Comparison of ENCODE assay signal across 18 cellular contexts in the genomic region with DNA sequence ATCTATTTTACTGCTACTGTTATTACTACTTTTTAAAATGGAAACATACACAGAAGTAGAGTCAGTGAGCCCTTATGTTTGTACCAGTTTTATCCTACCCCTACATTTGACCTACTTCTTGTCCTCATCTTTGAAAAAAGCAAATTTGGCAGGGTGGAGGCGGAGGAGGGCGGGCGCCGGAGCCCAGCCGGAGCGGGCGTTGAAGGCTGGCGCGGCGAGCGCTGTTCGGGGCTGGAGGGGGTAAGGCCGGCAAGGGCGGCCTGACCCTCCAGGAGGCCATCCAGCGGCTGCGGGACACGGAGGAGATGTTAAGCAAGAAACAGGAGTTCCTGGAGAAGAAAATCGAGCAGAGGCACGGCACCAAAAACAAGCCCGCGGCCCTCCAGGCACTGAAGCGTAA. TPM values are rescaled to one million over a fixed set of nuclear protein-coding genes. Genes with fewer than 3 reads are reported as not detected.
A peak's percentile ranks its signal among the peaks of the same experiment; 100 is the strongest.
DNase-seq lines count a peak whose midpoint lies in the region; ATAC-seq and TF ChIP-seq lines count a peak whose summit lies in the region.
"Had no signal": no experiment of that assay in that cellular context is flagged by ENCODE, and none has a peak within 500 bp of the region (broad histone marks: within the 10 kb centered on the region; RNA-seq: fewer than 3 reads in every experiment).

No MANE protein-coding gene starts in this region.

- peaks cover 7% of the 10 kb centered on the region for H3K4me1 ChIP-seq in colonic mucosa
- peaks cover 0 to 3% of the 10 kb centered on the region in 2 donors for H3K4me1 ChIP-seq in neuronal stem cell (ENCODE audit: control insufficient read depth in 2 of 2, insufficient read depth in 1 of 2, low read depth in 1 of 2, low read length in 2 of 2)
- H3K4me1 ChIP-seq in upper lobe of left lung, result peaks cover 19 to 47% (median 28%) of the 10 kb centered on the region in 4 donors

- H3K27ac Mint-ChIP-seq in activated T-cell treated with anti-CD3 and anti-CD28 coated beads, Interleukin-2, amount 50 U/mL, for 24 hours, result peak overlapping the region; percentile 74
- no peak overlapping the region for H3K27ac Mint-ChIP-seq in WTC11

- peaks cover 5% of the 10 kb centered on the region for H3K79me1 ChIP-seq in neuronal stem cell (ENCODE audit: low read depth, low read length)

- no peak overlapping the region for H2BK12ac ChIP-seq in neuronal stem cell (ENCODE audit: low read length)

- POLR2A ChIA-PET in WTC11 (lab: Charles Lee), result no interaction called here

- H2AFZ ChIP-seq in neuronal stem cell (ENCODE audit: low read length), result no peak overlapping the region

- TF ChIP-seq CTCF in colonic mucosa (IDR thresholded peaks at IDR 0.05) (no peak), upper lobe of left lung (IDR thresholded peaks at IDR 0.05) (no peak), WTC11 (IDR thresholded peaks at IDR 0.05) (no peak)

- H3K9me3 Mint-ChIP-seq in activated T-cell treated with anti-CD3 and anti-CD28 coated beads, Interleukin-2, amount 50 U/mL, for 24 hours, result no peaks in the 10 kb centered on the region
- H3K9me3 Mint-ChIP-seq in WTC11, result no peaks in the 10 kb centered on the region
- H3K9me3 Mint-ChIP-seq: CD4-positive, CD25-positive, alpha-beta regulatory T cell had no signal

- H3K23ac ChIP-seq in neuronal stem cell (ENCODE audit: low read depth, low read length, poor library complexity), result no peak overlapping the region

- H3K27ac ChIP-seq in colonic mucosa (peak overlapping the region; percentile 37), neuronal stem cell (replicated peaks; ENCODE audit: low read length) (no peak overlapping the region), upper lobe of left lung (peak overlapping the region; percentile 73 to 77 (median 76))
- H3K27ac ChIP-seq: A549, RWPE1 had no signal

- H3K18ac ChIP-seq in neuronal stem cell (ENCODE audit: low read length), result no peak overlapping the region

- no peak overlapping the region for H2BK15ac ChIP-seq in neuronal stem cell (ENCODE audit: low read length)

- H3K36me3 Mint-ChIP-seq in activated T-cell treated with anti-CD3 and anti-CD28 coated beads, Interleukin-2, amount 50 U/mL, for 24 hours (ENCODE audit: low read depth), result peaks cover 37% of the 10 kb centered on the region
- H3K36me3 Mint-ChIP-seq in WTC11, result no peaks in the 10 kb centered on the region

- no CpG with 5 or more reads among the region's 22 CpGs for WGBS in neuronal stem cell (ENCODE audit: extremely low coverage in 2 of 2, insufficient read length in 2 of 2, insufficient replicate concordance in 1 of 2), 2 donors
- 58 to 85% methylated on average over 22 of the region's 22 CpGs for WGBS in upper lobe of left lung, 2 donors

- H2AK5ac ChIP-seq in neuronal stem cell (ENCODE audit: low read depth, low read length), result no peak overlapping the region

- no peaks in the 10 kb centered on the region for H3K9me3 ChIP-seq in colonic mucosa
- H3K9me3 ChIP-seq in neuronal stem cell (replicated peaks in 1 of 2; ENCODE audit: control insufficient read depth in 2 of 2, insufficient read depth in 1 of 2, low read depth in 1 of 2, low read length in 2 of 2), result no peaks in the 10 kb centered on the region
- H3K9me3 ChIP-seq in upper lobe of left lung, result no peaks in the 10 kb centered on the region
- H3K9me3 ChIP-seq: A549 had no signal

- H4K8ac ChIP-seq in neuronal stem cell (ENCODE audit: low read depth, low read length), result no peak overlapping the region

- H3K4me3 ChIP-seq in colonic mucosa (no peak overlapping the region), neuronal stem cell (ENCODE audit: low read length in 2 of 2) (no peak overlapping the region), upper lobe of left lung (peak overlapping the region in 3 of 4 donors; percentile 16 to 31 (median 25))
- H3K4me3 ChIP-seq: A549, GM12878 had no signal

- H3K36me3 ChIP-seq in colonic mucosa (no peaks in the 10 kb centered on the region), neuronal stem cell (replicated peaks in 1 of 2; ENCODE audit: control insufficient read depth in 2 of 2, insufficient read depth in 2 of 2, low read length in 2 of 2) (peaks cover 0 to 18% of the 10 kb centered on the region in 2 donors), upper lobe of left lung (no peaks in the 10 kb centered on the region)

- H3K9ac ChIP-seq in colonic mucosa (ENCODE audit: low read depth in 2 of 2, low read length in 2 of 2) (peak overlapping the region in 1 of 2 donors; percentile 3), neuronal stem cell (ENCODE audit: low read depth, low read length, poor library complexity) (no peak overlapping the region)

- H3K4me2 ChIP-seq in neuronal stem cell (ENCODE audit: insufficient read depth, low read length, poor library complexity, severe bottlenecking), result no peak overlapping the region

- H3K14ac ChIP-seq in neuronal stem cell (ENCODE audit: low read length), result peak overlapping the region; percentile 21

- peak; percentile 34 to 79 for ATAC-seq in upper lobe of left lung (ENCODE audit: low FRiP score in 2 of 2)
- no peak for ATAC-seq in WTC11
- ATAC-seq: A549 had no signal

- TF ChIP-seq EP300 in upper lobe of left lung (IDR thresholded peaks at IDR 0.05), result no peak

- H2BK120ac ChIP-seq in neuronal stem cell (ENCODE audit: low read depth, low read length), result no peak overlapping the region

- intact Hi-C loops in colonic mucosa (cut with DNase I), result no loop called here

- no peak overlapping the region for H3K4ac ChIP-seq in neuronal stem cell (ENCODE audit: low read length)

- no peak for DNase-seq in activated T-cell treated with anti-CD3 and anti-CD28 coated beads, Interleukin-2, amount 50 U/mL, for 24 hours
- DNase-seq in activated T-cell treated with anti-CD3 and anti-CD28 coated beads, Interleukin-2, amount 50 U/mL, for 1 hour, result no peak
- no peak for DNase-seq in colonic mucosa
- DNase-seq in neuronal stem cell (ENCODE audit: low spot score), result no peak
- peak; percentile 40 to 88 for DNase-seq in upper lobe of left lung
- no peak for DNase-seq in NCI-H82 treated with DMSO at 0.1 percent for 48 hours (lab: John Stamatoyannopoulos, UW; ENCODE audit: unreplicated experiment)
- DNase-seq in SIG-M5 (lab: John Stamatoyannopoulos, UW), result no peak
- DNase-seq in WTC11 (ENCODE audit: low spot score), result no peak
- DNase-seq: DMS79; HCEC 1CT; NCI-H1436 treated with DMSO at 0.1 percent for 48 hours; NCI-H2081; NCI-H526 treated with DMSO at 0.1 percent for 48 hours; NK-92 treated with Interleukin-12 subunit alpha and Interleukin-12 subunit beta, amount 100 ng/mL, for 24 hours had no signal

- peak in 1 of 4 donors; percentile 29 for TF ChIP-seq POLR2A in upper lobe of left lung (IDR thresholded peaks at IDR 0.05)

- H2BK5ac ChIP-seq in neuronal stem cell (ENCODE audit: low read length), result no peak overlapping the region

- H4K91ac ChIP-seq in neuronal stem cell (ENCODE audit: low read depth, low read length, poor library complexity), result no peak overlapping the region

- CTCF ChIA-PET in WTC11 (lab: Charles Lee), result no interaction called here

- H3K4me1 Mint-ChIP-seq in activated T-cell treated with anti-CD3 and anti-CD28 coated beads, Interleukin-2, amount 50 U/mL, for 24 hours (ENCODE audit: low read depth), result peaks cover 73% of the 10 kb centered on the region
- H3K4me1 Mint-ChIP-seq in WTC11, result peaks cover 19% of the 10 kb centered on the region

- H3K4me3 Mint-ChIP-seq in activated T-cell treated with anti-CD3 and anti-CD28 coated beads, Interleukin-2, amount 50 U/mL, for 24 hours, result no peak overlapping the region
- H3K4me3 Mint-ChIP-seq in WTC11, result no peak overlapping the region
- H3K4me3 Mint-ChIP-seq: CD4-positive, CD25-positive, alpha-beta regulatory T cell had no signal

- no peaks in the 10 kb centered on the region for H3K27me3 Mint-ChIP-seq in activated T-cell treated with anti-CD3 and anti-CD28 coated beads, Interleukin-2, amount 50 U/mL, for 24 hours
- no peaks in the 10 kb centered on the region for H3K27me3 Mint-ChIP-seq in WTC11 (ENCODE audit: low read depth)
- H3K27me3 Mint-ChIP-seq: CD4-positive, CD25-positive, alpha-beta regulatory T cell had no signal

- H3K27me3 ChIP-seq in colonic mucosa (no peaks in the 10 kb centered on the region), neuronal stem cell (ENCODE audit: control insufficient read depth in 3 of 3, insufficient read depth in 3 of 3, low read depth in 1 of 3, low read length in 3 of 3) (no peaks in the 10 kb centered on the region), upper lobe of left lung (no peaks in the 10 kb centered on the region)

TF ChIP-seq in WTC11, 78 proteins besides CTCF, POLR2A, EP300 and RAD21 (continues in another document):
- TF ChIP-seq, protein P1, sequence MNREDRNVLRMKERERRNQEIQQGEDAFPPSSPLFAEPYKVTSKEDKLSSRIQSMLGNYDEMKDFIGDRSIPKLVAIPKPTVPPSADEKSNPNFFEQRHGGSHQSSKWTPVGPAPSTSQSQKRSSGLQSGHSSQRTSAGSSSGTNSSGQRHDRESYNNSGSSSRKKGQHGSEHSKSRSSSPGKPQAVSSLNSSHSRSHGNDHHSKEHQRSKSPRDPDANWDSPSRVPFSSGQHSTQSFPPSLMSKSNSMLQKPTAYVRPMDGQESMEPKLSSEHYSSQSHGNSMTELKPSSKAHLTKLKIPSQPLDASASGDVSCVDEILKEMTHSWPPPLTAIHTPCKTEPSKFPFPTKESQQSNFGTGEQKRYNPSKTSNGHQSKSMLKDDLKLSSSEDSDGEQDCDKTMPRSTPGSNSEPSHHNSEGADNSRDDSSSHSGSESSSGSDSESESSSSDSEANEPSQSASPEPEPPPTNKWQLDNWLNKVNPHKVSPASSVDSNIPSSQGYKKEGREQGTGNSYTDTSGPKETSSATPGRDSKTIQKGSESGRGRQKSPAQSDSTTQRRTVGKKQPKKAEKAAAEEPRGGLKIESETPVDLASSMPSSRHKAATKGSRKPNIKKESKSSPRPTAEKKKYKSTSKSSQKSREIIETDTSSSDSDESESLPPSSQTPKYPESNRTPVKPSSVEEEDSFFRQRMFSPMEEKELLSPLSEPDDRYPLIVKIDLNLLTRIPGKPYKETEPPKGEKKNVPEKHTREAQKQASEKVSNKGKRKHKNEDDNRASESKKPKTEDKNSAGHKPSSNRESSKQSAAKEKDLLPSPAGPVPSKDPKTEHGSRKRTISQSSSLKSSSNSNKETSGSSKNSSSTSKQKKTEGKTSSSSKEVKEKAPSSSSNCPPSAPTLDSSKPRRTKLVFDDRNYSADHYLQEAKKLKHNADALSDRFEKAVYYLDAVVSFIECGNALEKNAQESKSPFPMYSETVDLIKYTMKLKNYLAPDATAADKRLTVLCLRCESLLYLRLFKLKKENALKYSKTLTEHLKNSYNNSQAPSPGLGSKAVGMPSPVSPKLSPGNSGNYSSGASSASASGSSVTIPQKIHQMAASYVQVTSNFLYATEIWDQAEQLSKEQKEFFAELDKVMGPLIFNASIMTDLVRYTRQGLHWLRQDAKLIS (CRISPR knock-in tag; IDR thresholded peaks at IDR 0.05; ENCODE audit: borderline replicate concordance), result no peak
- TF ChIP-seq TEAD4 (CRISPR knock-in tag; IDR thresholded peaks at IDR 0.05) (no peak), JAZF1 (CRISPR knock-in tag; IDR thresholded peaks at IDR 0.05) (no peak), NFE2L1 (CRISPR knock-in tag; IDR thresholded peaks at IDR 0.05) (no peak), EMX1 (CRISPR knock-in tag; IDR thresholded peaks at IDR 0.05) (no peak)

RNA-seq across cellular contexts. Expression of gene FBXO34, which starts 27.2 kb away (rescaled TPM):
- total RNA-seq in colonic mucosa, result 10 to 100 TPM; 39.8 to 70.9 TPM
- polyA plus RNA-seq in neuronal stem cell (2013, experiment 1 of 2), result 11.9 TPM
- 12.3 TPM for polyA plus RNA-seq in neuronal stem cell (2013, experiment 2 of 2)
- total RNA-seq in upper lobe of left lung, result 10 to 100 TPM; 19.9 to 52.1 (median 34.0) TPM
- total RNA-seq in WTC11 (2021), result 13.5 to 14.2 TPM (median 13.9 TPM) in 3 replicates

Comparison
In these comparisons a context has a peak if more than half of its experiments do, and no peak if none do; other contexts are left out.
1. DNase-seq: peak in upper lobe of left lung (2 of 2); none in activated T-cell treated with anti-CD3 and anti-CD28 coated beads, Interleukin-2, amount 50 U/mL, for 24 hours (single experiment), activated T-cell treated with anti-CD3 and anti-CD28 coated beads, Interleukin-2, amount 50 U/mL, for 1 hour (single experiment), colonic mucosa (single experiment), neuronal stem cell (single experiment), NCI-H82 treated with DMSO at 0.1 percent for 48 hours (single experiment), SIG-M5 (single experiment) and WTC11 (single experiment).
2. H3K4me3 ChIP-seq: peak in upper lobe of left lung (3 of 4); none in colonic mucosa (single experiment) and neuronal stem cell (0 of 2).